In the genomic region with DNA sequence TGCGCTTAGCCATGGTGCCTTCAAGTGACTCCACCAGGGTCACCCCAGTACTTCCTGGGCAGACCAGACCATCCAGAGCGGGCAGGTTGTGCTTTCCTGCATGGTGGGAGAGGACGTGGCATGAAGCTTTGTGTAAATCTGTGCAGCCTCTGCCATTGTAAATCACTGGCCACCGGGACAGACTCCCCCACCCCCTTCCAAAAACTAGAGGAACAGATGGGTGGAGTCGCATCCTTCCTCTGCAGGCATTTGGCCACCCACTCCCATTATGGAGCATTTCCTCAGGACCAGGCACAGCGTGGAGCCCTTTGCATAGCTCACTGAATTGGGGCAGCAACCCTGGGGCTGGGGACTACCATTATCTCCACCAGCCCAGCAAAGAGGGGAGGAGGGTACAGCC, we compare ENCODE assay signal across 26 cellular contexts. TPM values are rescaled to one million over a fixed set of nuclear protein-coding genes. Genes with fewer than 3 reads are reported as not detected.
DNase-seq lines count a peak whose midpoint lies in the region; ATAC-seq, FAIRE-seq and TF ChIP-seq lines count a peak whose summit lies in the region.
"Had no signal": no experiment of that assay in that cellular context is flagged by ENCODE, and none has a peak within 500 bp of the region (broad histone marks: within the 10 kb centered on the region; RNA-seq: fewer than 3 reads in every experiment).

No MANE protein-coding gene starts in this region.

- DNase-seq in left ventricle myocardium inferior, result peak; percentile 26
- no peak for DNase-seq in Right ventricle myocardium superior
- no peak for DNase-seq in lung (ENCODE audit: low spot score)
- DNase-seq in vagina (ENCODE audit: extremely low spot score in 2 of 2), result no peak
- DNase-seq in HPDE6-E6E7 (ENCODE audit: extremely low spot score), result no peak
- no peak for DNase-seq in GM12892 (ENCODE audit: insufficient read length)
- DNase-seq: CD4-positive, alpha-beta memory T cell; COR-L47; DMS53; H9; NCI-H1048; NCI-H1417; NCI-H1694; NCI-H2029 treated with DMSO at 0.1 percent for 48 hours; NCI-H526 treated with DMSO at 0.1 percent for 48 hours; PC-9; SHP77 had no signal

- no peak for FAIRE-seq in GM12892 (lab: Jason Lieb, UNC)
- FAIRE-seq: A204.1 had no signal

- H3K9me3 ChIP-seq in left ventricle myocardium inferior (replicated peaks) (no peaks in the 10 kb centered on the region), lung (ENCODE audit: control insufficient read depth in 2 of 2, insufficient read depth in 1 of 2, low read length in 1 of 2) (no peaks in the 10 kb centered on the region), vagina (no peaks in the 10 kb centered on the region)
- H3K9me3 ChIP-seq: BLaER1 had no signal

- TF ChIP-seq POLR2A in vagina (IDR thresholded peaks at IDR 0.05) (no peak), GM12892 (IDR thresholded peaks at IDR 0.05; ENCODE audit: low read depth, low read length) (no peak)

- 67 to 71% methylated on average over 6 of the region's 6 CpGs for WGBS in lung, 2 donors

- ATAC-seq in Right ventricle myocardium superior (ENCODE audit: poor library complexity) (no peak), esophagus mucosa (peak; percentile 24), lung (ENCODE audit: insufficient read depth, low FRiP score) (no peak), HG03378 (IDR thresholded peaks at IDR 0.05; ENCODE audit: unreplicated experiment) (no peak)
- ATAC-seq: GM23338 had no signal

- TF ChIP-seq CTCF in left ventricle myocardium inferior (IDR thresholded peaks at IDR 0.05; ENCODE audit: borderline replicate concordance) (no peak), lung (IDR thresholded peaks at IDR 0.05; ENCODE audit: control extremely low read depth, extremely low read depth) (no peak), vagina (IDR thresholded peaks at IDR 0.05) (no peak)

- H3K27ac ChIP-seq in left ventricle myocardium inferior (replicated peaks) (peak overlapping the region; percentile 87), lung (ENCODE audit: low read depth in 1 of 2, low read length in 1 of 2) (peak overlapping the region; percentile 12 to 13), vagina (peak overlapping the region; percentile 72)
- H3K27ac ChIP-seq: BLaER1, KMS-11, PC-9 had no signal

- no peak overlapping the region for H3K4me3 ChIP-seq in left ventricle myocardium inferior
- H3K4me3 ChIP-seq in lung, result no peak overlapping the region
- no peak overlapping the region for H3K4me3 ChIP-seq in vagina
- H3K4me3 ChIP-seq: BLaER1, GM23338, PC-9 had no signal

- no peaks in the 10 kb centered on the region for H3K36me3 ChIP-seq in left ventricle myocardium inferior
- H3K36me3 ChIP-seq in lung (ENCODE audit: control insufficient read depth in 2 of 2, insufficient read depth in 2 of 2, low read length in 2 of 2), result peaks cover 0 to 6% of the 10 kb centered on the region in 2 donors
- H3K36me3 ChIP-seq in vagina, result peaks cover 0 to 4% of the 10 kb centered on the region in 2 donors

- H3K4me1 ChIP-seq in left ventricle myocardium inferior, result peaks cover 98% of the 10 kb centered on the region
- H3K4me1 ChIP-seq in lung (ENCODE audit: control insufficient read depth in 2 of 2, insufficient read depth in 2 of 2, low read length in 2 of 2), result peaks cover 10 to 27% of the 10 kb centered on the region in 2 donors
- H3K4me1 ChIP-seq in vagina, result peaks cover 46% of the 10 kb centered on the region

- no peaks in the 10 kb centered on the region for H3K27me3 ChIP-seq in left ventricle myocardium inferior (ENCODE audit: low read depth)
- no peaks in the 10 kb centered on the region for H3K27me3 ChIP-seq in lung (ENCODE audit: control insufficient read depth, insufficient read depth)
- no peaks in the 10 kb centered on the region for H3K27me3 ChIP-seq in vagina
- H3K27me3 ChIP-seq: BLaER1 had no signal

- intact Hi-C loops in left ventricle myocardium inferior (cut with micrococcal nuclease), result no loop called here
- intact Hi-C loops in Right ventricle myocardium superior (cut with DNase I), result no loop called here
- intact Hi-C loops in vagina (cut with DNase I), result no loop called here

RNA-seq across cellular contexts. Expression of a gene that starts 8.2 kb away (rescaled TPM):
- total RNA-seq in left ventricle myocardium inferior (51.0 TPM), Right ventricle myocardium superior (50.4 TPM), esophagus mucosa (49.3 TPM), lung (10 to 100 TPM; 38.9 to 39.2 TPM), vagina (68.5 TPM)
- 10 to 100 TPM; 19.7 to 54.5 TPM for polyA plus RNA-seq in lung
- 36.2 TPM for polyA plus RNA-seq in GM12892 (2012; ENCODE audit: missing spikeins)

RNA-seq across cellular contexts. Expression of a gene that starts 8.6 kb away (rescaled TPM):
- total RNA-seq in left ventricle myocardium inferior (17.4 TPM), Right ventricle myocardium superior (17.4 TPM), esophagus mucosa (15.7 TPM), lung (10 to 100 TPM in 1 of 2 donors, 1 to 10 TPM in 1; 6.3 to 21.6 TPM), vagina (15.2 TPM)
- polyA plus RNA-seq in lung, result 10 to 100 TPM; 32.6 to 34.4 TPM
- polyA plus RNA-seq in GM12892 (2012; ENCODE audit: missing spikeins), result 59.4 TPM

RNA-seq across cellular contexts. Expression of a gene that starts 21.4 kb away (rescaled TPM):
- total RNA-seq in left ventricle myocardium inferior (10.3 TPM), Right ventricle myocardium superior (12.5 TPM), esophagus mucosa (40.4 TPM), lung (10 to 100 TPM in 1 of 2 donors, 1 to 10 TPM in 1; 6.2 to 30.5 TPM), vagina (35.8 TPM)
- 10 to 100 TPM; 35.1 to 39.0 TPM for polyA plus RNA-seq in lung
- not detected for polyA plus RNA-seq in GM12892 (2012; ENCODE audit: missing spikeins)
- total RNA-seq: G401, NCI-H460, PC-9, RPMI7951 had no signal

RNA-seq across cellular contexts. Expression of a gene that starts 29.4 kb away (rescaled TPM):
- 2.8 TPM for total RNA-seq in left ventricle myocardium inferior
- total RNA-seq in Right ventricle myocardium superior, result 3.5 TPM
- total RNA-seq in esophagus mucosa, result 20.0 TPM
- total RNA-seq in lung, result 10 to 100 TPM; 13.6 to 16.0 TPM
- polyA plus RNA-seq in lung, result 10 to 100 TPM; 18.0 to 39.8 TPM
- total RNA-seq in vagina, result 34.4 TPM
- polyA plus RNA-seq in GM12892 (2012; ENCODE audit: missing spikeins), result 5.3 TPM

RNA-seq across cellular contexts. Expression of a gene that starts 33.9 kb away (rescaled TPM):
- 125 TPM for total RNA-seq in left ventricle myocardium inferior
- total RNA-seq in Right ventricle myocardium superior, result 113 TPM
- total RNA-seq in esophagus mucosa, result 34.6 TPM
- 10 to 100 TPM; 25.5 to 51.4 TPM for total RNA-seq in lung
- 10 to 100 TPM; 46.2 to 51.7 TPM for polyA plus RNA-seq in lung
- total RNA-seq in vagina, result 39.8 TPM
- 28.2 TPM for polyA plus RNA-seq in GM12892 (2012; ENCODE audit: missing spikeins)

Comparison
In these comparisons a context has a peak if more than half of its experiments do, and no peak if none do; other contexts are left out.
1. H3K27ac ChIP-seq: peak in every context shown above with its lines; median percentile 87 in left ventricle myocardium inferior; 72 in vagina; 12 in lung.